Comparison of ENCODE assay signal across 14 cellular contexts in genomic region chr12:32309811-32310755, GRCh38.
DNase-seq lines count a peak whose midpoint lies in the region; ATAC-seq and TF ChIP-seq lines count a peak whose summit lies in the region.
"Had no signal": no experiment of that assay in that cellular context is flagged by ENCODE, and none has a peak within 500 bp of the region (broad histone marks: within the 10 kb centered on the region; RNA-seq: fewer than 3 reads in every experiment).

No MANE protein-coding gene starts in this region.

- H3K4me1 Mint-ChIP-seq in progenitor cell of endocrine pancreas (ENCODE audit: low read depth): peaks cover 49% of the 10 kb centered on the region

- no peaks in the 10 kb centered on the region for H3K4me1 ChIP-seq in gastrocnemius medialis
- H3K4me1 ChIP-seq in prostate gland (replicated peaks): no peaks in the 10 kb centered on the region

- TF ChIP-seq CTCF in epithelial cell of esophagus (IDR thresholded peaks at IDR 0.05; ENCODE audit: insufficient read depth, low read depth, low read length, missing control alignments): no peak
- TF ChIP-seq CTCF in progenitor cell of endocrine pancreas (IDR thresholded peaks at IDR 0.05; ENCODE audit: unreplicated experiment): no peak
- no peak for TF ChIP-seq CTCF in gastrocnemius medialis (IDR thresholded peaks at IDR 0.05 in 4 of 5, conservative IDR thresholded peaks at IDR 0.05 in 1 of 5)
- TF ChIP-seq CTCF in prostate gland (IDR thresholded peaks at IDR 0.05): no peak

- in situ Hi-C loops in gastrocnemius medialis (cut with MboI; ENCODE audit: low sequenced_read_pairs in 4 of 4): loop anchor here (10.0 to 25.0 kb wide), 3 partner anchors 245 to 655 kb away; partner anchors contain the start of gene ETFBKMT (in 4 of the 4)

- H3K36me3 ChIP-seq in gastrocnemius medialis: no peaks in the 10 kb centered on the region
- no peaks in the 10 kb centered on the region for H3K36me3 ChIP-seq in prostate gland

- H3K9me3 Mint-ChIP-seq in progenitor cell of endocrine pancreas (ENCODE audit: low read depth): no peaks in the 10 kb centered on the region
- H3K9me3 Mint-ChIP-seq: activated T-cell treated with anti-CD3 and anti-CD28 coated beads, Interleukin-2, amount 50 U/mL, for 4 hours; naive thymus-derived CD4-positive, alpha-beta T cell had no signal

- H3K9me3 ChIP-seq in gastrocnemius medialis (no peaks in the 10 kb centered on the region), prostate gland (no peaks in the 10 kb centered on the region)
- H3K9me3 ChIP-seq: esophagus muscularis mucosa had no signal

- H3K27ac ChIP-seq in gastrocnemius medialis (no peak overlapping the region), prostate gland (no peak overlapping the region)
- H3K27ac ChIP-seq: 22Rv1, esophagus muscularis mucosa had no signal

- H3K4me3 ChIP-seq in epithelial cell of esophagus (ENCODE audit: low read length) (no peak overlapping the region), gastrocnemius medialis (no peak overlapping the region), prostate gland (no peak overlapping the region)
- H3K4me3 ChIP-seq: esophagus muscularis mucosa had no signal

- intact Hi-C loops in gastrocnemius medialis (cut with DNase I; ENCODE audit: low total_unique reads): loop anchor here (5.0 kb wide), 1 partner anchor 653 kb away; the partner anchor contains the start of gene ETFBKMT
- intact Hi-C loops in prostate gland (cut with DNase I): loop anchor here (5.0 kb wide), 2 partner anchors 253 to 653 kb away; partner anchors contain the start of gene ETFBKMT

- ATAC-seq in gastrocnemius medialis: no peak
- ATAC-seq: activated T-cell treated with anti-CD3 and anti-CD28 coated beads, Interleukin-2, amount 50 U/mL, for 4 hours; naive thymus-derived CD4-positive, alpha-beta T cell; sciatic nerve had no signal

- peak overlapping the region; percentile 87 for H3K27ac Mint-ChIP-seq in progenitor cell of endocrine pancreas

- DNase-seq in DMS 273 (lab: John Stamatoyannopoulos, UW; ENCODE audit: unreplicated experiment) (peak; percentile 75), DMS 273 treated with DMSO at 0.1 percent for 48 hours (lab: John Stamatoyannopoulos, UW) (no peak), NCI-H524 (lab: John Stamatoyannopoulos, UW) (peak; percentile 58 to 81), epithelial cell of esophagus (ENCODE audit: low read depth) (peak; percentile 10), progenitor cell of endocrine pancreas (ENCODE audit: low spot score, unreplicated experiment) (no peak), gastrocnemius medialis (no peak), prostate gland (ENCODE audit: low spot score) (no peak)
- no peak for DNase-seq in effector CD8-positive, alpha-beta T cell (lab: John Stamatoyannopoulos, UW)
- DNase-seq: activated T-cell treated with anti-CD3 and anti-CD28 coated beads, Interleukin-2, amount 50 U/mL, for 4 hours; naive thymus-derived CD4-positive, alpha-beta T cell; NCI-H446 treated with DMSO at 0.1 percent for 48 hours had no signal

- peak overlapping the region; percentile 5 for H3K4me3 Mint-ChIP-seq in progenitor cell of endocrine pancreas (ENCODE audit: low read depth)
- H3K4me3 Mint-ChIP-seq: activated T-cell treated with anti-CD3 and anti-CD28 coated beads, Interleukin-2, amount 50 U/mL, for 4 hours; naive thymus-derived CD4-positive, alpha-beta T cell had no signal

- TF ChIP-seq POLR2A in gastrocnemius medialis (IDR thresholded peaks at IDR 0.05): no peak
- no peak for TF ChIP-seq POLR2A in prostate gland (IDR thresholded peaks at IDR 0.05)

- H3K27me3 Mint-ChIP-seq in progenitor cell of endocrine pancreas: no peaks in the 10 kb centered on the region
- H3K27me3 Mint-ChIP-seq: naive thymus-derived CD4-positive, alpha-beta T cell had no signal

- peaks cover 19% of the 10 kb centered on the region for H3K36me3 Mint-ChIP-seq in progenitor cell of endocrine pancreas (ENCODE audit: insufficient read depth)

- 63% methylated on average over 10 of the region's 10 CpGs for WGBS in prostate gland

- H3K27me3 ChIP-seq in gastrocnemius medialis: no peaks in the 10 kb centered on the region
- no peaks in the 10 kb centered on the region for H3K27me3 ChIP-seq in prostate gland (replicated peaks; ENCODE audit: insufficient read depth)
- H3K27me3 ChIP-seq: esophagus muscularis mucosa had no signal

Comparison
In these comparisons a context has a peak if more than half of its experiments do, and no peak if none do; other contexts are left out.
1. DNase-seq: peak in DMS 273 (single experiment), NCI-H524 (2 of 2) and epithelial cell of esophagus (single experiment); none in DMS 273 treated with DMSO at 0.1 percent for 48 hours (single experiment), progenitor cell of endocrine pancreas (single experiment), gastrocnemius medialis (0 of 2), effector CD8-positive, alpha-beta T cell (single experiment) and prostate gland (single experiment).